8 cellular contexts compared by ENCODE assay signal in genomic region chr2:215269397-215270117, GRCh38. TPM values are rescaled to one million over a fixed set of nuclear protein-coding genes. Genes with fewer than 3 reads are reported as not detected.
DNase-seq lines count a peak whose midpoint lies in the region; TF ChIP-seq lines count a peak whose summit lies in the region.

No MANE protein-coding gene starts in this region.

- no peak for TF ChIP-seq POLR2A in testis (IDR thresholded peaks at IDR 0.05)

- H3K9me3 Mint-ChIP-seq in neural crest cell: peaks cover 4% of the 10 kb centered on the region

- no peak overlapping the region for H3K4me3 ChIP-seq in testis

- H3K36me3 ChIP-seq in testis (ENCODE audit: low read depth, missing control alignments): no peaks in the 10 kb centered on the region

- H3K27me3 ChIP-seq in testis: no peaks in the 10 kb centered on the region

- no peaks in the 10 kb centered on the region for H3K4me1 ChIP-seq in testis

- H3K36me3 Mint-ChIP-seq in neural crest cell (ENCODE audit: low read depth): no peaks in the 10 kb centered on the region

- H3K27ac ChIP-seq in testis: no peak overlapping the region

- DNase-seq in NK-92 treated with Interleukin-12 subunit alpha and Interleukin-12 subunit beta, amount 100 ng/mL, for 24 hours (lab: John Stamatoyannopoulos, UW): peak; percentile 3
- DNase-seq in NK-92 (lab: John Stamatoyannopoulos, UW; ENCODE audit: unreplicated experiment) (no peak), HPDE6-E6E7 (ENCODE audit: extremely low spot score) (peak; percentile 17), NOMO-1 treated with DMSO at 0.1 percent for 48 hours (lab: John Stamatoyannopoulos, UW; ENCODE audit: unreplicated experiment) (peak; percentile 34), activated T-cell treated with anti-CD3 and anti-CD28 coated beads for 1 hour (ENCODE audit: low read depth) (peak; percentile 49), fibroblast of gingiva (ENCODE audit: low read depth) (peak; percentile 80), neural crest cell (ENCODE audit: low read depth, low spot score) (peak; percentile 75), testis (peak; percentile 75)

- no peaks in the 10 kb centered on the region for H3K27me3 Mint-ChIP-seq in neural crest cell (ENCODE audit: low read depth)

- intact Hi-C loops in testis (cut with DNase I; ENCODE audit: low total_unique reads): no loop called here

- no peaks in the 10 kb centered on the region for H3K4me1 Mint-ChIP-seq in neural crest cell

- no peak overlapping the region for H3K4me3 Mint-ChIP-seq in neural crest cell

- H3K9me3 ChIP-seq in testis: no peaks in the 10 kb centered on the region

- WGBS in testis, 2 donors: 12 to 14% methylated on average over 12 of the region's 12 CpGs

- TF ChIP-seq CTCF in neural crest cell (conservative IDR thresholded peaks at IDR 0.05): peak; percentile 89
- peak; percentile 50 to 88 (median 55) for TF ChIP-seq CTCF in testis (IDR thresholded peaks at IDR 0.05)

- H3K27ac Mint-ChIP-seq in neural crest cell (ENCODE audit: unreplicated experiment): peak overlapping the region; percentile 57

RNA-seq across cellular contexts. Expression of gene ATIC, which starts 42.3 kb away (rescaled TPM):
- total RNA-seq in neural crest cell (206 and 209 TPM in 2 replicates), testis (10 to 100 TPM; 53.0 to 62.1 TPM)
- polyA plus RNA-seq in testis (ENCODE audit: insufficient read depth, low read depth, low replicate concordance): 64.6 TPM
